ENCODE assay signal across 1 cellular context in the genomic region with DNA sequence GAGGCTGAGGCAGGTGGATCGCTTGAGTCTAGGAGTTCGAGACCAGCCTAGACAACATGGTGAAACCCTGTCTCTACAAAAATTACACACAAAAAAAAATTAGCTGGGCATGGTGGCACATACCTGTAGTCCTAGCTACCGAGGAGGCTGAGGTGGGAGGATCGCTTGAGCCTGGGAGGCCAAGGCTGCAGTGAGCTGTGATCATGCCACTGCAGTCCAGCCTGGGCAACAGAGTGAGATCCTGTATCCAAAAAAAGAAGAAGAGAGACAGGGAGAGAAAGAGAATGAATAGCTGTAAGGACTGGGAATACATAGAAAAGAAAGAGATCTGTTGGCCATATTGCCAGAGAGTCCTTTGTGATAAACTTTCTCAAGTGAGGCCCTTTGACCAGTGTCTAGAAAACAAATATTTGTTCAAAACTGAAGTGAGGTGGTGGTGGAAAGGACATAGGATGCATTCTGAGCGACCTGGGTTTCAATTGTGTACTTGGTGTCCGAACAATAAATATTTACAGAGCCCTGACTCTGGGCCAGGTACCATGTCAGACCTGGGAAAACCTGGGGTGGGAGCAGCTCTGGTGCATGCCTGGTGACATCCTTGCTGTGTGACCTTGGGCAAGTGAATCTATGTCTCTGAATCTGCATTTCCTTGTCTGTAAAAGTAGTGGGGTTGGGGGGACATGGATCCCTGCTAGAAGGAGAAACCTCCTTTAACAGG.
TF ChIP-seq lines count a peak whose summit lies in the region.

No MANE protein-coding gene starts in this region.

TF ChIP-seq in HepG2, 621 proteins besides CTCF, POLR2A, EP300 and RAD21 (continued from another document and continues in another):
- TF ChIP-seq, protein P1, sequence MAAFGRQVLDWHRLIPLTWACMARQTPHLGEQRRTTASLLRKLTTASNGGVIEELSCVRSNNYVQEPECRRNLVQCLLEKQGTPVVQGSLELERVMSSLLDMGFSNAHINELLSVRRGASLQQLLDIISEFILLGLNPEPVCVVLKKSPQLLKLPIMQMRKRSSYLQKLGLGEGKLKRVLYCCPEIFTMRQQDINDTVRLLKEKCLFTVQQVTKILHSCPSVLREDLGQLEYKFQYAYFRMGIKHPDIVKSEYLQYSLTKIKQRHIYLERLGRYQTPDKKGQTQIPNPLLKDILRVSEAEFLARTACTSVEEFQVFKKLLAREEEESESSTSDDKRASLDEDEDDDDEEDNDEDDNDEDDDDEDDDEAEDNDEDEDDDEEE (CRISPR knock-in tag; IDR thresholded peaks at IDR 0.05), result peak; percentile 16; the same call in 1 of the 2 replicates
- TF ChIP-seq HOXA3 (CRISPR knock-in tag; IDR thresholded peaks at IDR 0.05), result no peak
- TF ChIP-seq SRSF1 (optimal IDR thresholded peaks at IDR 0.05; ENCODE audit: low read depth, low read length), result no peak
- TF ChIP-seq ZNF460 (CRISPR knock-in tag; IDR thresholded peaks at IDR 0.05; ENCODE audit: borderline replicate concordance), result no peak
- TF ChIP-seq ZMYM4 (CRISPR knock-in tag; IDR thresholded peaks at IDR 0.05), result no peak
- TF ChIP-seq ZNF766 (CRISPR knock-in tag; IDR thresholded peaks at IDR 0.05; ENCODE audit: borderline replicate concordance), result no peak
- TF ChIP-seq RORA (CRISPR knock-in tag; IDR thresholded peaks at IDR 0.05), result no peak
- 0 out of 2 replicates have a peak, but pooled peaks have one; percentile 21 for TF ChIP-seq ZNF747 (CRISPR knock-in tag; IDR thresholded peaks at IDR 0.05; ENCODE audit: borderline replicate concordance)
- TF ChIP-seq, protein P2, sequence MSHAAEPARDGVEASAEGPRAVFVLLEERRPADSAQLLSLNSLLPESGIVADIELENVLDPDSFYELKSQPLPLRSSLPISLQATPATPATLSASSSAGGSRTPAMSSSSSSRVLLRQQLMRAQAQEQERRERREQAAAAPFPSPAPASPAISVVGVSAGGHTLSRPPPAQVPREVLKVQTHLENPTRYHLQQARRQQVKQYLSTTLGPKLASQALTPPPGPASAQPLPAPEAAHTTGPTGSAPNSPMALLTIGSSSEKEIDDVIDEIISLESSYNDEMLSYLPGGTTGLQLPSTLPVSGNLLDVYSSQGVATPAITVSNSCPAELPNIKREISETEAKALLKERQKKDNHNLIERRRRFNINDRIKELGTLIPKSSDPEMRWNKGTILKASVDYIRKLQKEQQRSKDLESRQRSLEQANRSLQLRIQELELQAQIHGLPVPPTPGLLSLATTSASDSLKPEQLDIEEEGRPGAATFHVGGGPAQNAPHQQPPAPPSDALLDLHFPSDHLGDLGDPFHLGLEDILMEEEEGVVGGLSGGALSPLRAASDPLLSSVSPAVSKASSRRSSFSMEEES (CRISPR knock-in tag; IDR thresholded peaks at IDR 0.05), result no peak
- TF ChIP-seq ZMYM2 (CRISPR knock-in tag; IDR thresholded peaks at IDR 0.05), result peak; percentile 38; the same call in 1 of the 2 replicates
- no peak for TF ChIP-seq ZBTB42 (CRISPR knock-in tag; IDR thresholded peaks at IDR 0.05)
- TF ChIP-seq FOXA3 (CRISPR knock-in tag; IDR thresholded peaks at IDR 0.05), result peak; percentile 93
- TF ChIP-seq ZC3H13 (CRISPR knock-in tag; IDR thresholded peaks at IDR 0.05), result 0 out of 2 replicates have a peak, but pooled peaks have one; percentile 8
- 0 out of 2 replicates have a peak, but pooled peaks have one; percentile 11 for TF ChIP-seq KAT8 (CRISPR knock-in tag; IDR thresholded peaks at IDR 0.05)
- peak; percentile 69; the same call in 1 of the 2 replicates for TF ChIP-seq MIER3 (CRISPR knock-in tag; IDR thresholded peaks at IDR 0.05; ENCODE audit: borderline replicate concordance)
- peak; percentile 11 for TF ChIP-seq ZNF430 (CRISPR knock-in tag; IDR thresholded peaks at IDR 0.05)
- TF ChIP-seq FOXK1 (CRISPR knock-in tag; IDR thresholded peaks at IDR 0.05; ENCODE audit: borderline replicate concordance, low read depth), result peak; percentile 42; the same call in 1 of the 2 replicates
- TF ChIP-seq, protein P3, sequence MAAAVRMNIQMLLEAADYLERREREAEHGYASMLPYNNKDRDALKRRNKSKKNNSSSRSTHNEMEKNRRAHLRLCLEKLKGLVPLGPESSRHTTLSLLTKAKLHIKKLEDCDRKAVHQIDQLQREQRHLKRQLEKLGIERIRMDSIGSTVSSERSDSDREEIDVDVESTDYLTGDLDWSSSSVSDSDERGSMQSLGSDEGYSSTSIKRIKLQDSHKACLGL (CRISPR knock-in tag; IDR thresholded peaks at IDR 0.05), result no peak
- TF ChIP-seq, protein P4, sequence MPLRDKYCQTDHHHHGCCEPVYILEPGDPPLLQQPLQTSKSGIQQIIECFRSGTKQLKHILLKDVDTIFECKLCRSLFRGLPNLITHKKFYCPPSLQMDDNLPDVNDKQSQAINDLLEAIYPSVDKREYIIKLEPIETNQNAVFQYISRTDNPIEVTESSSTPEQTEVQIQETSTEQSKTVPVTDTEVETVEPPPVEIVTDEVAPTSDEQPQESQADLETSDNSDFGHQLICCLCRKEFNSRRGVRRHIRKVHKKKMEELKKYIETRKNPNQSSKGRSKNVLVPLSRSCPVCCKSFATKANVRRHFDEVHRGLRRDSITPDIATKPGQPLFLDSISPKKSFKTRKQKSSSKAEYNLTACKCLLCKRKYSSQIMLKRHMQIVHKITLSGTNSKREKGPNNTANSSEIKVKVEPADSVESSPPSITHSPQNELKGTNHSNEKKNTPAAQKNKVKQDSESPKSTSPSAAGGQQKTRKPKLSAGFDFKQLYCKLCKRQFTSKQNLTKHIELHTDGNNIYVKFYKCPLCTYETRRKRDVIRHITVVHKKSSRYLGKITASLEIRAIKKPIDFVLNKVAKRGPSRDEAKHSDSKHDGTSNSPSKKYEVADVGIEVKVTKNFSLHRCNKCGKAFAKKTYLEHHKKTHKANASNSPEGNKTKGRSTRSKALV (CRISPR knock-in tag; IDR thresholded peaks at IDR 0.05), result no peak
- TF ChIP-seq, protein P5, sequence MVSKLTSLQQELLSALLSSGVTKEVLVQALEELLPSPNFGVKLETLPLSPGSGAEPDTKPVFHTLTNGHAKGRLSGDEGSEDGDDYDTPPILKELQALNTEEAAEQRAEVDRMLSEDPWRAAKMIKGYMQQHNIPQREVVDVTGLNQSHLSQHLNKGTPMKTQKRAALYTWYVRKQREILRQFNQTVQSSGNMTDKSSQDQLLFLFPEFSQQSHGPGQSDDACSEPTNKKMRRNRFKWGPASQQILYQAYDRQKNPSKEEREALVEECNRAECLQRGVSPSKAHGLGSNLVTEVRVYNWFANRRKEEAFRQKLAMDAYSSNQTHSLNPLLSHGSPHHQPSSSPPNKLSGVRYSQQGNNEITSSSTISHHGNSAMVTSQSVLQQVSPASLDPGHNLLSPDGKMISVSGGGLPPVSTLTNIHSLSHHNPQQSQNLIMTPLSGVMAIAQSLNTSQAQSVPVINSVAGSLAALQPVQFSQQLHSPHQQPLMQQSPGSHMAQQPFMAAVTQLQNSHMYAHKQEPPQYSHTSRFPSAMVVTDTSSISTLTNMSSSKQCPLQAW (CRISPR knock-in tag; IDR thresholded peaks at IDR 0.05), result peak; percentile 60; the same call in 1 of the 2 replicates
- TF ChIP-seq MXD4 (CRISPR knock-in tag; IDR thresholded peaks at IDR 0.05), result 0 out of 2 replicates have a peak, but pooled peaks have one; percentile 10
- TF ChIP-seq, protein P6, sequence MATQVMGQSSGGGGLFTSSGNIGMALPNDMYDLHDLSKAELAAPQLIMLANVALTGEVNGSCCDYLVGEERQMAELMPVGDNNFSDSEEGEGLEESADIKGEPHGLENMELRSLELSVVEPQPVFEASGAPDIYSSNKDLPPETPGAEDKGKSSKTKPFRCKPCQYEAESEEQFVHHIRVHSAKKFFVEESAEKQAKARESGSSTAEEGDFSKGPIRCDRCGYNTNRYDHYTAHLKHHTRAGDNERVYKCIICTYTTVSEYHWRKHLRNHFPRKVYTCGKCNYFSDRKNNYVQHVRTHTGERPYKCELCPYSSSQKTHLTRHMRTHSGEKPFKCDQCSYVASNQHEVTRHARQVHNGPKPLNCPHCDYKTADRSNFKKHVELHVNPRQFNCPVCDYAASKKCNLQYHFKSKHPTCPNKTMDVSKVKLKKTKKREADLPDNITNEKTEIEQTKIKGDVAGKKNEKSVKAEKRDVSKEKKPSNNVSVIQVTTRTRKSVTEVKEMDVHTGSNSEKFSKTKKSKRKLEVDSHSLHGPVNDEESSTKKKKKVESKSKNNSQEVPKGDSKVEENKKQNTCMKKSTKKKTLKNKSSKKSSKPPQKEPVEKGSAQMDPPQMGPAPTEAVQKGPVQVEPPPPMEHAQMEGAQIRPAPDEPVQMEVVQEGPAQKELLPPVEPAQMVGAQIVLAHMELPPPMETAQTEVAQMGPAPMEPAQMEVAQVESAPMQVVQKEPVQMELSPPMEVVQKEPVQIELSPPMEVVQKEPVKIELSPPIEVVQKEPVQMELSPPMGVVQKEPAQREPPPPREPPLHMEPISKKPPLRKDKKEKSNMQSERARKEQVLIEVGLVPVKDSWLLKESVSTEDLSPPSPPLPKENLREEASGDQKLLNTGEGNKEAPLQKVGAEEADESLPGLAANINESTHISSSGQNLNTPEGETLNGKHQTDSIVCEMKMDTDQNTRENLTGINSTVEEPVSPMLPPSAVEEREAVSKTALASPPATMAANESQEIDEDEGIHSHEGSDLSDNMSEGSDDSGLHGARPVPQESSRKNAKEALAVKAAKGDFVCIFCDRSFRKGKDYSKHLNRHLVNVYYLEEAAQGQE (IDR thresholded peaks at IDR 0.05; ENCODE audit: borderline replicate concordance in 1 of 2, low read depth in 1 of 2, low read length in 2 of 2), result no peak
- TF ChIP-seq, protein P7, sequence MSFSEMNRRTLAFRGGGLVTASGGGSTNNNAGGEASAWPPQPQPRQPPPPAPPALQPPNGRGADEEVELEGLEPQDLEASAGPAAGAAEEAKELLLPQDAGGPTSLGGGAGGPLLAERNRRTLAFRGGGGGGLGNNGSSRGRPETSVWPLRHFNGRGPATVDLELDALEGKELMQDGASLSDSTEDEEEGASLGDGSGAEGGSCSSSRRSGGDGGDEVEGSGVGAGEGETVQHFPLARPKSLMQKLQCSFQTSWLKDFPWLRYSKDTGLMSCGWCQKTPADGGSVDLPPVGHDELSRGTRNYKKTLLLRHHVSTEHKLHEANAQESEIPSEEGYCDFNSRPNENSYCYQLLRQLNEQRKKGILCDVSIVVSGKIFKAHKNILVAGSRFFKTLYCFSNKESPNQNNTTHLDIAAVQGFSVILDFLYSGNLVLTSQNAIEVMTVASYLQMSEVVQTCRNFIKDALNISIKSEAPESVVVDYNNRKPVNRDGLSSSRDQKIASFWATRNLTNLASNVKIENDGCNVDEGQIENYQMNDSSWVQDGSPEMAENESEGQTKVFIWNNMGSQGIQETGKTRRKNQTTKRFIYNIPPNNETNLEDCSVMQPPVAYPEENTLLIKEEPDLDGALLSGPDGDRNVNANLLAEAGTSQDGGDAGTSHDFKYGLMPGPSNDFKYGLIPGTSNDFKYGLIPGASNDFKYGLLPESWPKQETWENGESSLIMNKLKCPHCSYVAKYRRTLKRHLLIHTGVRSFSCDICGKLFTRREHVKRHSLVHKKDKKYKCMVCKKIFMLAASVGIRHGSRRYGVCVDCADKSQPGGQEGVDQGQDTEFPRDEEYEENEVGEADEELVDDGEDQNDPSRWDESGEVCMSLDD (CRISPR knock-in tag; IDR thresholded peaks at IDR 0.05; ENCODE audit: borderline replicate concordance), result no peak
- 0 out of 2 replicates have a peak, but pooled peaks have one; percentile 47 for TF ChIP-seq ZNF607 (CRISPR knock-in tag; IDR thresholded peaks at IDR 0.05; ENCODE audit: borderline replicate concordance)
- TF ChIP-seq, protein P8, sequence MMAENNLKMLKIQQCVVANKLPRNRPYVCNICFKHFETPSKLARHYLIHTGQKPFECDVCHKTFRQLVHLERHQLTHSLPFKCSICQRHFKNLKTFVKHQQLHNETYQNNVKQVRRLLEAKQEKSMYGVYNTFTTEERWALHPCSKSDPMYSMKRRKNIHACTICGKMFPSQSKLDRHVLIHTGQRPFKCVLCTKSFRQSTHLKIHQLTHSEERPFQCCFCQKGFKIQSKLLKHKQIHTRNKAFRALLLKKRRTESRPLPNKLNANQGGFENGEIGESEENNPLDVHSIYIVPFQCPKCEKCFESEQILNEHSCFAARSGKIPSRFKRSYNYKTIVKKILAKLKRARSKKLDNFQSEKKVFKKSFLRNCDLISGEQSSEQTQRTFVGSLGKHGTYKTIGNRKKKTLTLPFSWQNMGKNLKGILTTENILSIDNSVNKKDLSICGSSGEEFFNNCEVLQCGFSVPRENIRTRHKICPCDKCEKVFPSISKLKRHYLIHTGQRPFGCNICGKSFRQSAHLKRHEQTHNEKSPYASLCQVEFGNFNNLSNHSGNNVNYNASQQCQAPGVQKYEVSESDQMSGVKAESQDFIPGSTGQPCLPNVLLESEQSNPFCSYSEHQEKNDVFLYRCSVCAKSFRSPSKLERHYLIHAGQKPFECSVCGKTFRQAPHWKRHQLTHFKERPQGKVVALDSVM (CRISPR knock-in tag; IDR thresholded peaks at IDR 0.05), result peak; percentile 99
- peak; percentile 71 for TF ChIP-seq CBX1 (IDR thresholded peaks at IDR 0.05; ENCODE audit: low read depth)
- TF ChIP-seq, protein P9, sequence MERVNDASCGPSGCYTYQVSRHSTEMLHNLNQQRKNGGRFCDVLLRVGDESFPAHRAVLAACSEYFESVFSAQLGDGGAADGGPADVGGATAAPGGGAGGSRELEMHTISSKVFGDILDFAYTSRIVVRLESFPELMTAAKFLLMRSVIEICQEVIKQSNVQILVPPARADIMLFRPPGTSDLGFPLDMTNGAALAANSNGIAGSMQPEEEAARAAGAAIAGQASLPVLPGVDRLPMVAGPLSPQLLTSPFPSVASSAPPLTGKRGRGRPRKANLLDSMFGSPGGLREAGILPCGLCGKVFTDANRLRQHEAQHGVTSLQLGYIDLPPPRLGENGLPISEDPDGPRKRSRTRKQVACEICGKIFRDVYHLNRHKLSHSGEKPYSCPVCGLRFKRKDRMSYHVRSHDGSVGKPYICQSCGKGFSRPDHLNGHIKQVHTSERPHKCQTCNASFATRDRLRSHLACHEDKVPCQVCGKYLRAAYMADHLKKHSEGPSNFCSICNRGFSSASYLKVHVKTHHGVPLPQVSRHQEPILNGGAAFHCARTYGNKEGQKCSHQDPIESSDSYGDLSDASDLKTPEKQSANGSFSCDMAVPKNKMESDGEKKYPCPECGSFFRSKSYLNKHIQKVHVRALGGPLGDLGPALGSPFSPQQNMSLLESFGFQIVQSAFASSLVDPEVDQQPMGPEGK (CRISPR knock-in tag; IDR thresholded peaks at IDR 0.05), result peak; percentile 18; the same call in 1 of the 2 replicates
- no peak for TF ChIP-seq NFE2 (CRISPR knock-in tag; IDR thresholded peaks at IDR 0.05)
- TF ChIP-seq ZEB1 (IDR thresholded peaks at IDR 0.05; ENCODE audit: insufficient replicate concordance, low read depth), result peak; percentile 84
- TF ChIP-seq TARDBP (CRISPR knock-in tag; IDR thresholded peaks at IDR 0.05), result no peak
- TF ChIP-seq, protein P10, sequence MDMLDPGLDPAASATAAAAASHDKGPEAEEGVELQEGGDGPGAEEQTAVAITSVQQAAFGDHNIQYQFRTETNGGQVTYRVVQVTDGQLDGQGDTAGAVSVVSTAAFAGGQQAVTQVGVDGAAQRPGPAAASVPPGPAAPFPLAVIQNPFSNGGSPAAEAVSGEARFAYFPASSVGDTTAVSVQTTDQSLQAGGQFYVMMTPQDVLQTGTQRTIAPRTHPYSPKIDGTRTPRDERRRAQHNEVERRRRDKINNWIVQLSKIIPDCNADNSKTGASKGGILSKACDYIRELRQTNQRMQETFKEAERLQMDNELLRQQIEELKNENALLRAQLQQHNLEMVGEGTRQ (IDR thresholded peaks at IDR 0.05; ENCODE audit: low read depth, low read length), result no peak
- TF ChIP-seq, protein P10 (CRISPR knock-in tag; IDR thresholded peaks at IDR 0.05; ENCODE audit: borderline replicate concordance), result no peak
- TF ChIP-seq PCBP2 (optimal IDR thresholded peaks at IDR 0.05; ENCODE audit: low read depth, low read length, poor library complexity, severe bottlenecking), result no peak
